9 cellular contexts compared by ENCODE assay signal in genomic region chr19:10567696-10568443, GRCh38. TPM values are rescaled to one million over a fixed set of nuclear protein-coding genes. Genes with fewer than 3 reads are reported as not detected.
DNase-seq lines count a peak whose midpoint lies in the region; ATAC-seq and TF ChIP-seq lines count a peak whose summit lies in the region.
"Had no signal": no experiment of that assay in that cellular context is flagged by ENCODE, and none has a peak within 500 bp of the region (broad histone marks: within the 10 kb centered on the region; RNA-seq: fewer than 3 reads in every experiment).

No MANE protein-coding gene starts in this region.

- DNase-seq in AG04449 (ENCODE audit: low read depth, low spot score) (no peak), body of pancreas (no peak), mesothelial cell of epicardium (ENCODE audit: low spot score in 2 of 2, unreplicated experiment in 2 of 2) (no peak), G401 (ENCODE audit: low spot score) (no peak), foreskin melanocyte (no peak)

- no peaks in the 10 kb centered on the region for H3K27me3 ChIP-seq in body of pancreas

- ATAC-seq in body of pancreas (no peak), GM18519 (IDR thresholded peaks at IDR 0.05; ENCODE audit: low FRiP score, unreplicated experiment) (no peak), HG03442 (IDR thresholded peaks at IDR 0.05; ENCODE audit: unreplicated experiment) (no peak)

- no peaks in the 10 kb centered on the region for H3K27me3 Mint-ChIP-seq in mesothelial cell of epicardium (ENCODE audit: low read depth)

- in situ Hi-C loops in G401 (cut with HindIII; ENCODE audit: low sequenced_read_pairs), result no loop called here

- POLR2A ChIA-PET in AG04449 (lab: Yijun Ruan, JAX) (no interaction called here), HEK293 (lab: Yijun Ruan, JAX) (interaction anchor here (0.6 to 1.7 kb wide), 7 partner anchors 13 to 785 kb away, joined by 3 to 8 read pairs (median 5); no protein-coding TSS in a partner anchor)

- no peak for TF ChIP-seq CTCF in AG04449 (IDR thresholded peaks at IDR 0.05; ENCODE audit: insufficient read depth, low read length, missing control alignments)
- TF ChIP-seq CTCF in HEK293 (tag by site-specific recombination; IDR thresholded peaks at IDR 0.05), result no peak
- TF ChIP-seq CTCF in body of pancreas (IDR thresholded peaks at IDR 0.05), result no peak
- no peak for TF ChIP-seq CTCF in mesothelial cell of epicardium (IDR thresholded peaks at IDR 0.05; ENCODE audit: unreplicated experiment)

- H3K9me3 ChIP-seq in HEK293 (ENCODE audit: control insufficient read depth, insufficient read depth, low read depth, low read length) (no peaks in the 10 kb centered on the region), body of pancreas (no peaks in the 10 kb centered on the region)

- intact Hi-C loops in body of pancreas (cut with DNase I), result no loop called here

- H3K36me3 Mint-ChIP-seq in mesothelial cell of epicardium, result no peaks in the 10 kb centered on the region

- H3K4me1 Mint-ChIP-seq in mesothelial cell of epicardium, result peaks cover 41% of the 10 kb centered on the region

- CTCF ChIA-PET in AG04449 (lab: Yijun Ruan, JAX), result interaction anchor here (0.5 to 19.6 kb wide), 11 partner anchors 14 to 207 kb away, joined by 3 to 644 read pairs (median 7); no protein-coding TSS in a partner anchor
- CTCF ChIA-PET in HEK293 (lab: Yijun Ruan, JAX), result interaction anchor here (0.6 to 5.6 kb wide), 14 partner anchors 13 to 168 kb away, joined by 3 to 28 read pairs (median 4); no protein-coding TSS in a partner anchor

- no peak overlapping the region; the same call in 1 of the 2 replicates for H3K27ac ChIP-seq in HEK293 (ENCODE audit: extremely low read depth, low read depth, low read length)
- H3K27ac ChIP-seq in body of pancreas, result peak overlapping the region; percentile 46 to 89 (median 69)

- no peaks in the 10 kb centered on the region for H3K9me3 Mint-ChIP-seq in mesothelial cell of epicardium

- no peak for TF ChIP-seq POLR2A in body of pancreas (IDR thresholded peaks at IDR 0.05)

- H3K4me1 ChIP-seq in HEK293 (ENCODE audit: control insufficient read depth, insufficient read depth, low read length) (peaks cover 13% of the 10 kb centered on the region), body of pancreas (peaks cover 41% of the 10 kb centered on the region)

- WGBS in body of pancreas, 2 donors, result 23 to 37% methylated on average over 6 to 14 of the region's 14 CpGs

- H3K27ac Mint-ChIP-seq in mesothelial cell of epicardium, result peak overlapping the region; percentile 47

- peaks cover 7 to 9% of the 10 kb centered on the region in 2 experiments; a peak in 2 of 3 replicates for H3K36me3 ChIP-seq in HEK293 (ENCODE audit: control insufficient read depth in 2 of 2, insufficient read depth in 1 of 2, low read length in 2 of 2)
- H3K36me3 ChIP-seq in body of pancreas (replicated peaks in 1 of 2; ENCODE audit: insufficient read depth in 1 of 2, low read depth in 2 of 2), result no peaks in the 10 kb centered on the region

- H3K4me3 ChIP-seq in AG04449 (ENCODE audit: low read depth, low read length) (peak overlapping the region; percentile 72), HEK293 (ENCODE audit: low read depth, low read length) (peak overlapping the region; percentile 44), body of pancreas (peak overlapping the region; percentile 17 to 30)

- H3K4me3 Mint-ChIP-seq in mesothelial cell of epicardium, result peak overlapping the region; percentile 87

TF ChIP-seq in HEK293, 187 proteins besides CTCF, POLR2A, EP300 and RAD21 (continues in another document):
- TF ChIP-seq ZNF549 (tag by site-specific recombination; IDR thresholded peaks at IDR 0.05) (no peak), BCL11A (tag by site-specific recombination; IDR thresholded peaks at IDR 0.05; ENCODE audit: low read depth) (no peak), ZNF660 (tag by site-specific recombination; IDR thresholded peaks at IDR 0.05) (no peak), KLF1 (tag by site-specific recombination; IDR thresholded peaks at IDR 0.05) (no peak), ZNF335 (tag by site-specific recombination; conservative IDR thresholded peaks at IDR 0.05) (peak; percentile 39; the same call in 1 of the 2 replicates), BCL11B (tag by site-specific recombination; IDR thresholded peaks at IDR 0.05; ENCODE audit: low read depth) (no peak), ZNF521 (tag by site-specific recombination; IDR thresholded peaks at IDR 0.05) (no peak), ZBTB17 (tag by site-specific recombination; IDR thresholded peaks at IDR 0.05) (peak; percentile 54), ZNF24 (tag by site-specific recombination; IDR thresholded peaks at IDR 0.05) (no peak), ZNF146 (tag by site-specific recombination; IDR thresholded peaks at IDR 0.05) (no peak), INSM2 (tag by site-specific recombination; IDR thresholded peaks at IDR 0.05) (0 out of 2 replicates have a peak, but pooled peaks have one; percentile 40), ZNF830 (tag by site-specific recombination; IDR thresholded peaks at IDR 0.05; ENCODE audit: low read depth) (no peak), ZNF473 (tag by site-specific recombination; IDR thresholded peaks at IDR 0.05) (no peak), ZNF19 (tag by site-specific recombination; IDR thresholded peaks at IDR 0.05; ENCODE audit: low read depth) (no peak), ZNF596 (tag by site-specific recombination; IDR thresholded peaks at IDR 0.05) (no peak), SALL2 (tag by site-specific recombination; IDR thresholded peaks at IDR 0.05; ENCODE audit: borderline replicate concordance) (no peak), ZSCAN16 (tag by site-specific recombination; IDR thresholded peaks at IDR 0.05) (no peak), ZBTB48 (tag by site-specific recombination; IDR thresholded peaks at IDR 0.05) (no peak), ZNF48 (tag by site-specific recombination; IDR thresholded peaks at IDR 0.05) (no peak), ZNF16 (tag by site-specific recombination; IDR thresholded peaks at IDR 0.05; ENCODE audit: low read depth) (no peak), KLF9 (tag by site-specific recombination; IDR thresholded peaks at IDR 0.05; ENCODE audit: low read depth) (0 out of 2 replicates have a peak, but pooled peaks have one; percentile 50), ZBTB8A (tag by site-specific recombination; IDR thresholded peaks at IDR 0.05) (no peak), ZNF132 (tag by site-specific recombination; IDR thresholded peaks at IDR 0.05; ENCODE audit: borderline replicate concordance) (no peak), ZNF221 (tag by site-specific recombination; IDR thresholded peaks at IDR 0.05; ENCODE audit: borderline replicate concordance) (no peak), YY2 (tag by site-specific recombination; IDR thresholded peaks at IDR 0.05) (no peak), ZNF629 (tag by site-specific recombination; IDR thresholded peaks at IDR 0.05) (0 out of 2 replicates have a peak, but pooled peaks have one; percentile 14), ZNF654 (tag by site-specific recombination; IDR thresholded peaks at IDR 0.05; ENCODE audit: low read depth) (no peak), ZNF23 (tag by site-specific recombination; IDR thresholded peaks at IDR 0.05; ENCODE audit: borderline replicate concordance) (no peak), ZNF174 (tag by site-specific recombination; IDR thresholded peaks at IDR 0.05) (no peak)
- TF ChIP-seq, protein P1, sequence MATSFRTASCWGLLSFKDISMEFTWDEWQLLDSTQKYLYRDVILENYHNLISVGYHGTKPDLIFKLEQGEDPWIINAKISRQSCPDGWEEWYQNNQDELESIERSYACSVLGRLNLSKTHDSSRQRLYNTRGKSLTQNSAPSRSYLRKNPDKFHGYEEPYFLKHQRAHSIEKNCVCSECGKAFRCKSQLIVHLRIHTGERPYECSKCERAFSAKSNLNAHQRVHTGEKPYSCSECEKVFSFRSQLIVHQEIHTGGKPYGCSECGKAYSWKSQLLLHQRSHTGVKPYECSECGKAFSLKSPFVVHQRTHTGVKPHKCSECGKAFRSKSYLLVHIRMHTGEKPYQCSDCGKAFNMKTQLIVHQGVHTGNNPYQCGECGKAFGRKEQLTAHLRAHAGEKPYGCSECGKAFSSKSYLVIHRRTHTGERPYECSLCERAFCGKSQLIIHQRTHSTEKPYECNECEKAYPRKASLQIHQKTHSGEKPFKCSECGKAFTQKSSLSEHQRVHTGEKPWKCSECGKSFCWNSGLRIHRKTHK (tag by site-specific recombination; IDR thresholded peaks at IDR 0.05), result no peak

RNA-seq across cellular contexts. Expression of gene CDKN2D, which starts 0.9 kb away (rescaled TPM):
- total RNA-seq in body of pancreas (1 to 10 TPM; 2.6 to 4.9 TPM), mesothelial cell of epicardium (2.6 to 3.1 TPM (median 2.7 TPM) in 3 replicates)
- total RNA-seq in G401 (2014; rRNA removed; shearing (Covaris generic)), result 12.4 and 15.6 TPM in 2 replicates

RNA-seq across cellular contexts. Expression of gene KRI1, which starts 2.1 kb away (rescaled TPM):
- total RNA-seq in body of pancreas, result 10 to 100 TPM; 24.1 to 28.8 TPM
- total RNA-seq in mesothelial cell of epicardium, result 27.4 to 31.2 TPM (median 30.6 TPM) in 3 replicates
- total RNA-seq in G401 (2014; rRNA removed; shearing (Covaris generic)), result 17.4 and 27.0 TPM in 2 replicates

RNA-seq across cellular contexts. Expression of gene AP1M2, which starts 19.2 kb away (rescaled TPM):
- total RNA-seq in body of pancreas, result 10 to 100 TPM; 25.7 to 30.6 TPM
- total RNA-seq in mesothelial cell of epicardium, result 25.9 to 32.5 TPM (median 32.1 TPM) in 3 replicates
- 75.0 and 80.7 TPM in 2 replicates for total RNA-seq in G401 (2014; rRNA removed; shearing (Covaris generic))
- total RNA-seq: pulmonary artery endothelial cell had no signal

RNA-seq across cellular contexts. Expression of gene ATG4D, which starts 24.2 kb away (rescaled TPM):
- 10 to 100 TPM; 20.4 to 23.3 TPM for total RNA-seq in body of pancreas
- 31.9 to 37.3 TPM (median 33.1 TPM) in 3 replicates for total RNA-seq in mesothelial cell of epicardium
- 50.9 and 58.5 TPM in 2 replicates for total RNA-seq in G401 (2014; rRNA removed; shearing (Covaris generic))

RNA-seq across cellular contexts. Expression of gene S1PR5, which starts 50.6 kb away (rescaled TPM):
- total RNA-seq in body of pancreas (1 to 10 TPM; 1.0 to 1.6 TPM), mesothelial cell of epicardium (2.2 to 2.4 TPM (median 2.4 TPM) in 3 replicates)
- total RNA-seq in G401 (2014; rRNA removed; shearing (Covaris generic)), result 13.5 and 22.1 TPM in 2 replicates
- total RNA-seq: pulmonary artery endothelial cell had no signal
